10 cellular contexts compared by ENCODE assay signal in genomic region chr6:31948753-31949413, GRCh38. TPM values are rescaled to one million over a fixed set of nuclear protein-coding genes. Genes with fewer than 3 reads are reported as not detected.
A peak's percentile ranks its signal among the peaks of the same experiment; 100 is the strongest.
DNase-seq lines count a peak whose midpoint lies in the region; ATAC-seq, FAIRE-seq and TF ChIP-seq lines count a peak whose summit lies in the region.
"Had no signal": no experiment of that assay in that cellular context is flagged by ENCODE, and none has a peak within 500 bp of the region (broad histone marks: within the 10 kb centered on the region; RNA-seq: fewer than 3 reads in every experiment).

No MANE protein-coding gene starts in this region.

- CTCF ChIA-PET in K562 (lab: Yijun Ruan, JAX; ENCODE audit: low intra/inter-chr PET ratio): no interaction called here

- H3K4me3 ChIP-seq in K562 (no peak overlapping the region), parathyroid adenoma (ENCODE audit: low read depth, low read length) (no peak overlapping the region)

- peaks cover 7% of the 10 kb centered on the region for H3K9me1 ChIP-seq in K562 (ENCODE audit: control insufficient read depth, insufficient read depth, low read length)

- peak; percentile 58; the same call in 1 of the 2 replicates for TF ChIP-seq EP300 in K562 (IDR thresholded peaks at IDR 0.05; ENCODE audit: low read length)

- peaks cover 32% of the 10 kb centered on the region for H3K36me3 ChIP-seq in K562 (ENCODE audit: control insufficient read depth, insufficient read depth, low read length)
- H3K36me3 ChIP-seq in parathyroid adenoma (ENCODE audit: control insufficient read depth, insufficient read depth, low read length): no peaks in the 10 kb centered on the region

- peak; percentile 94 for FAIRE-seq in K562 (lab: Jason Lieb, UNC)

- intact Hi-C loops in K562 (cut with micrococcal nuclease): loop anchor here (5.0 kb wide), 1 partner anchor 47 kb away; the partner anchor contains the start of gene ZBTB12

- TF ChIP-seq CTCF in K562 (IDR thresholded peaks at IDR 0.05 in 2 of 3, conservative IDR thresholded peaks at IDR 0.05 in 1 of 3; ENCODE audit: insufficient read depth in 2 of 3, low read depth in 1 of 3, low read length in 3 of 3): no peak
- TF ChIP-seq CTCF in parathyroid adenoma (IDR thresholded peaks at IDR 0.05): no peak

- DNase-seq in HS-27A (ENCODE audit: low read depth): peak; percentile 39
- DNase-seq in K562 (ENCODE audit: extremely low read depth in 1 of 4, low spot score in 3 of 4): peak; percentile 69 to 89 (median 78)
- DNase-seq in NCI-H526 treated with DMSO at 0.1 percent for 48 hours (lab: John Stamatoyannopoulos, UW): no peak
- DNase-seq in left lobe of liver (ENCODE audit: low spot score): no peak
- DNase-seq: caudate nucleus, NCI-H1048, right lobe of liver, T-helper 9 cell had no signal

- ATAC-seq in K562: peak; percentile 84
- no peak for ATAC-seq in HG02870 (IDR thresholded peaks at IDR 0.05; ENCODE audit: unreplicated experiment)
- no peak for ATAC-seq in left lobe of liver

- H2AFZ ChIP-seq in K562 (ENCODE audit: low read depth, low read length): peak overlapping the region; percentile 36
- no peak overlapping the region for H2AFZ ChIP-seq in parathyroid adenoma

- no peak for TF ChIP-seq RAD21 in K562 (CRISPR knock-in tag; conservative IDR thresholded peaks at IDR 0.05 in 1 of 2, IDR thresholded peaks at IDR 0.05 in 1 of 2)

- H3K79me2 ChIP-seq in K562 (ENCODE audit: control insufficient read depth, insufficient read depth, low read length) (no peaks in the 10 kb centered on the region), parathyroid adenoma (peaks cover 6% of the 10 kb centered on the region)

- H3K27ac ChIP-seq in K562 (ENCODE audit: extremely low read depth, low read depth, low read length) (peak overlapping the region; percentile 59; the same call in 2 of the 3 replicates), parathyroid adenoma (peak overlapping the region; percentile 94)

- H3K9me3 ChIP-seq in K562 (replicated peaks; ENCODE audit: control insufficient read depth, insufficient read depth, low read depth, low read length) (no peaks in the 10 kb centered on the region), parathyroid adenoma (ENCODE audit: control insufficient read depth, low read length) (no peaks in the 10 kb centered on the region)
- H3K9me3 ChIP-seq: right lobe of liver had no signal

- POLR2A ChIA-PET in K562 (lab: Yijun Ruan, JAX): interaction anchor here (0.6 to 2.4 kb wide), 7 partner anchors 8 to 121 kb away, joined by 3 to 16 read pairs (median 4); partner anchors contain the start of genes HSPA1B, NELFE and SKIC2

- in situ Hi-C loops in K562 (cut with MboI): no loop called here

- peaks cover 16 to 24% of the 10 kb centered on the region in 2 experiments for H3K4me1 ChIP-seq in K562 (replicated peaks in 1 of 2; ENCODE audit: control insufficient read depth in 2 of 2, insufficient read depth in 2 of 2, low read length in 2 of 2)
- peaks cover 50% of the 10 kb centered on the region for H3K4me1 ChIP-seq in parathyroid adenoma

- H3K27me3 ChIP-seq in K562 (ENCODE audit: control insufficient read depth in 2 of 2, insufficient read depth in 2 of 2, low read length in 2 of 2) (peaks cover 2 to 10% of the 10 kb centered on the region in 2 experiments; a peak in 2 of 5 replicates), parathyroid adenoma (ENCODE audit: control insufficient read depth, insufficient read depth, low read length) (no peaks in the 10 kb centered on the region)
- H3K27me3 ChIP-seq: right lobe of liver had no signal

- H3K4me2 ChIP-seq in K562 (ENCODE audit: insufficient read depth, low read length) (peak overlapping the region; percentile 66), parathyroid adenoma (ENCODE audit: low read length) (no peak overlapping the region)

- BruUV-seq in K562 (replicated peaks; lab: Mats Ljungman, UMichigan): no TSS peak

- H4K20me1 ChIP-seq in K562 (replicated peaks; ENCODE audit: control insufficient read depth, insufficient read depth, low read length): no peaks in the 10 kb centered on the region

- WGBS in K562 (ENCODE audit: insufficient coverage, low coverage, missing lambda C conversion rate): 8% methylated on average over 6 of the region's 6 CpGs

- H3K9ac ChIP-seq in K562 (ENCODE audit: insufficient read depth in 1 of 2, low read depth in 2 of 2, low read length in 2 of 2) (peak overlapping the region in 1 of 2 experiments; percentile 7; a peak in 1 of 4 replicates), parathyroid adenoma (no peak overlapping the region)

- TF ChIP-seq POLR2A in K562 (conservative IDR thresholded peaks at IDR 0.05): no peak

RNA-seq across cellular contexts. Expression of gene CFB, which starts 3.0 kb away (rescaled TPM):
- total RNA-seq in K562 (2011; cell fraction: chromatin; rRNA removed; ENCODE audit: low replicate concordance): 0.88 and 2.0 TPM in 2 replicates
- total RNA-seq in K562 (2011; cell fraction: nucleolus; rRNA removed): 1.2 and 1.4 TPM in 2 replicates
- total RNA-seq in K562 (2011; cell fraction: nucleoplasm; rRNA removed): 0.95 TPM in 1 of 2 replicates, not detected in the other
- total RNA-seq in K562 (2014; rRNA removed) (not detected in 2 replicates), K562 (2014; rRNA removed; fragmentation: Illumina TruSeq; extraction: Trizol) (not detected in 2 replicates), K562 (2015; rRNA removed; fragmentation: Illumina TruSeq; extraction: Trizol) (0.22 TPM in 1 of 2 replicates, not detected in the other), K562 (2021) (0.91 and 1.1 TPM in 2 replicates), left lobe of liver (1,916 TPM)
- polyA plus RNA-seq in K562 (2011; rRNA removed) (0.20 and 0.21 TPM in 2 replicates), K562 (2014; fragmentation: Illumina TruSeq; extraction: Trizol) (0.17 TPM in 1 of 2 replicates, not detected in the other), K562 (2014; fragmentation: Nextera tagmentation; extraction: Ambion mirVana) (under 1 TPM; 0.08 to 0.38 TPM), K562 (2014; rRNA removed) (0.16 TPM in 1 of 2 replicates, not detected in the other)
- not detected in 2 replicates for polyA plus RNA-seq in K562 (2011; cell fraction: cytosol; rRNA removed)
- 0.88 and 2.2 TPM in 2 replicates for polyA plus RNA-seq in K562 (2011; cell fraction: nucleus; rRNA removed)
- polyA plus RNA-seq in K562 (2012): 0.69 and 1.1 TPM in 2 replicates
- polyA minus RNA-seq in K562 (2011; rRNA and poly(A)+ RNA removed): not detected in 2 replicates
- polyA minus RNA-seq in K562 (2011; cell fraction: cytosol; rRNA and poly(A)+ RNA removed): 0.48 and 4.1 TPM in 2 replicates
- polyA minus RNA-seq in K562 (2011; cell fraction: nucleus; rRNA and poly(A)+ RNA removed): 0.67 TPM in 1 of 2 replicates, not detected in the other

RNA-seq across cellular contexts. Expression of gene NELFE, which starts 9.9 kb away (rescaled TPM):
- total RNA-seq in K562 (2011; cell fraction: chromatin; rRNA removed; ENCODE audit: low replicate concordance): 47.1 and 78.6 TPM in 2 replicates
- total RNA-seq in K562 (2011; cell fraction: nucleolus; rRNA removed): 45.5 and 59.2 TPM in 2 replicates
- 52.1 and 52.4 TPM in 2 replicates for total RNA-seq in K562 (2011; cell fraction: nucleoplasm; rRNA removed)
- total RNA-seq in K562 (2014; rRNA removed) (130 and 139 TPM in 2 replicates), K562 (2014; rRNA removed; fragmentation: Illumina TruSeq; extraction: Trizol) (76.2 and 86.2 TPM in 2 replicates), K562 (2015; rRNA removed; fragmentation: Illumina TruSeq; extraction: Trizol) (108 and 110 TPM in 2 replicates), K562 (2021) (87.6 and 91.5 TPM in 2 replicates), left lobe of liver (15.3 TPM)
- polyA plus RNA-seq in K562 (2011; rRNA removed) (63.9 and 79.5 TPM in 2 replicates), K562 (2014; fragmentation: Illumina TruSeq; extraction: Trizol) (148 and 154 TPM in 2 replicates), K562 (2014; fragmentation: Nextera tagmentation; extraction: Ambion mirVana) (10 to 100 TPM; 15.2 to 18.1 TPM), K562 (2014; rRNA removed) (143 and 157 TPM in 2 replicates)
- polyA plus RNA-seq in K562 (2011; cell fraction: cytosol; rRNA removed): 56.5 and 70.8 TPM in 2 replicates
- 100 and 111 TPM in 2 replicates for polyA plus RNA-seq in K562 (2011; cell fraction: nucleus; rRNA removed)
- 111 and 134 TPM in 2 replicates for polyA plus RNA-seq in K562 (2012)
- 32.8 and 42.7 TPM in 2 replicates for polyA minus RNA-seq in K562 (2011; rRNA and poly(A)+ RNA removed)
- 38.1 and 40.2 TPM in 2 replicates for polyA minus RNA-seq in K562 (2011; cell fraction: cytosol; rRNA and poly(A)+ RNA removed)
- polyA minus RNA-seq in K562 (2011; cell fraction: nucleus; rRNA and poly(A)+ RNA removed): 26.9 and 38.8 TPM in 2 replicates

RNA-seq across cellular contexts. Expression of gene SKIC2, which starts 10.1 kb away (rescaled TPM):
- 247 and 681 TPM in 2 replicates for total RNA-seq in K562 (2011; cell fraction: chromatin; rRNA removed; ENCODE audit: low replicate concordance)
- 350 and 365 TPM in 2 replicates for total RNA-seq in K562 (2011; cell fraction: nucleolus; rRNA removed)
- total RNA-seq in K562 (2011; cell fraction: nucleoplasm; rRNA removed): 202 and 277 TPM in 2 replicates
- total RNA-seq in K562 (2014; rRNA removed): 45.0 and 45.1 TPM in 2 replicates
- total RNA-seq in K562 (2014; rRNA removed; fragmentation: Illumina TruSeq; extraction: Trizol): 27.0 and 35.5 TPM in 2 replicates
- total RNA-seq in K562 (2015; rRNA removed; fragmentation: Illumina TruSeq; extraction: Trizol): 33.6 and 34.5 TPM in 2 replicates
- total RNA-seq in K562 (2021): 88.4 and 94.6 TPM in 2 replicates
- polyA plus RNA-seq in K562 (2011; rRNA removed): 38.8 and 84.8 TPM in 2 replicates
- 32.7 and 35.6 TPM in 2 replicates for polyA plus RNA-seq in K562 (2011; cell fraction: cytosol; rRNA removed)
- 626 and 727 TPM in 2 replicates for polyA plus RNA-seq in K562 (2011; cell fraction: nucleus; rRNA removed)
- polyA plus RNA-seq in K562 (2012): 63.3 and 102 TPM in 2 replicates
- 45.1 and 50.3 TPM in 2 replicates for polyA plus RNA-seq in K562 (2014; fragmentation: Illumina TruSeq; extraction: Trizol)
- 1 to 10 TPM; 3.3 to 7.8 TPM for polyA plus RNA-seq in K562 (2014; fragmentation: Nextera tagmentation; extraction: Ambion mirVana)
- polyA plus RNA-seq in K562 (2014; rRNA removed): 58.3 and 61.3 TPM in 2 replicates
- 63.6 and 66.0 TPM in 2 replicates for polyA minus RNA-seq in K562 (2011; rRNA and poly(A)+ RNA removed)
- 45.1 and 49.1 TPM in 2 replicates for polyA minus RNA-seq in K562 (2011; cell fraction: cytosol; rRNA and poly(A)+ RNA removed)
- 128 and 164 TPM in 2 replicates for polyA minus RNA-seq in K562 (2011; cell fraction: nucleus; rRNA and poly(A)+ RNA removed)
- total RNA-seq in left lobe of liver: 50.2 TPM

RNA-seq across cellular contexts. Expression of gene C2, which starts 21.4 kb away (rescaled TPM):
- 0.81 and 1.5 TPM in 2 replicates for total RNA-seq in K562 (2011; cell fraction: chromatin; rRNA removed; ENCODE audit: low replicate concordance)
- total RNA-seq in K562 (2011; cell fraction: nucleolus; rRNA removed): 0.66 and 1.5 TPM in 2 replicates
- 0.66 and 0.84 TPM in 2 replicates for total RNA-seq in K562 (2011; cell fraction: nucleoplasm; rRNA removed)
- 0.05 and 0.20 TPM in 2 replicates for total RNA-seq in K562 (2014; rRNA removed)
- total RNA-seq in K562 (2014; rRNA removed; fragmentation: Illumina TruSeq; extraction: Trizol): 0.40 TPM in 1 of 2 replicates, not detected in the other
- total RNA-seq in K562 (2015; rRNA removed; fragmentation: Illumina TruSeq; extraction: Trizol): 0.58 and 0.72 TPM in 2 replicates
- total RNA-seq in K562 (2021): 1.1 and 1.2 TPM in 2 replicates
- polyA plus RNA-seq in K562 (2011; rRNA removed): 0.38 and 0.47 TPM in 2 replicates
- 0.34 and 0.53 TPM in 2 replicates for polyA plus RNA-seq in K562 (2011; cell fraction: cytosol; rRNA removed)
- polyA plus RNA-seq in K562 (2011; cell fraction: nucleus; rRNA removed): 0.46 and 0.76 TPM in 2 replicates
- polyA plus RNA-seq in K562 (2012): 0.44 and 4.6 TPM in 2 replicates
- polyA plus RNA-seq in K562 (2014; fragmentation: Illumina TruSeq; extraction: Trizol): 0.36 and 0.40 TPM in 2 replicates
- polyA plus RNA-seq in K562 (2014; fragmentation: Nextera tagmentation; extraction: Ambion mirVana): under 1 TPM in 1 of 2 experiments, not detected in 1; 0.27 TPM
- 0.11 and 0.28 TPM in 2 replicates for polyA plus RNA-seq in K562 (2014; rRNA removed)
- polyA minus RNA-seq in K562 (2011; rRNA and poly(A)+ RNA removed): 0.14 and 0.15 TPM in 2 replicates
- polyA minus RNA-seq in K562 (2011; cell fraction: cytosol; rRNA and poly(A)+ RNA removed): 1.2 TPM in 1 of 2 replicates, not detected in the other
- polyA minus RNA-seq in K562 (2011; cell fraction: nucleus; rRNA and poly(A)+ RNA removed): 0.13 and 0.44 TPM in 2 replicates
- 451 TPM for total RNA-seq in left lobe of liver

RNA-seq across cellular contexts. Expression of gene DXO, which starts 23.1 kb away (rescaled TPM):
- 48.5 and 121 TPM in 2 replicates for total RNA-seq in K562 (2011; cell fraction: chromatin; rRNA removed; ENCODE audit: low replicate concordance)
- total RNA-seq in K562 (2011; cell fraction: nucleolus; rRNA removed): 102 and 121 TPM in 2 replicates
- total RNA-seq in K562 (2011; cell fraction: nucleoplasm; rRNA removed): 59.5 and 73.2 TPM in 2 replicates
- 29.0 and 31.1 TPM in 2 replicates for total RNA-seq in K562 (2014; rRNA removed)
- 9.3 and 13.1 TPM in 2 replicates for total RNA-seq in K562 (2014; rRNA removed; fragmentation: Illumina TruSeq; extraction: Trizol)
- total RNA-seq in K562 (2015; rRNA removed; fragmentation: Illumina TruSeq; extraction: Trizol): 18.6 and 19.4 TPM in 2 replicates
- 27.6 and 28.5 TPM in 2 replicates for total RNA-seq in K562 (2021)
- polyA plus RNA-seq in K562 (2011; rRNA removed): 11.9 and 25.1 TPM in 2 replicates
- polyA plus RNA-seq in K562 (2011; cell fraction: cytosol; rRNA removed): 31.8 and 33.4 TPM in 2 replicates
- polyA plus RNA-seq in K562 (2011; cell fraction: nucleus; rRNA removed): 168 and 185 TPM in 2 replicates
- 27.9 and 39.5 TPM in 2 replicates for polyA plus RNA-seq in K562 (2012)
- 30.4 and 31.8 TPM in 2 replicates for polyA plus RNA-seq in K562 (2014; fragmentation: Illumina TruSeq; extraction: Trizol)
- polyA plus RNA-seq in K562 (2014; fragmentation: Nextera tagmentation; extraction: Ambion mirVana): 1 to 10 TPM; 6.4 to 7.3 TPM
- polyA plus RNA-seq in K562 (2014; rRNA removed): 31.9 and 35.1 TPM in 2 replicates
- 11.3 and 11.5 TPM in 2 replicates for polyA minus RNA-seq in K562 (2011; rRNA and poly(A)+ RNA removed)
- polyA minus RNA-seq in K562 (2011; cell fraction: cytosol; rRNA and poly(A)+ RNA removed): 9.3 and 12.2 TPM in 2 replicates
- polyA minus RNA-seq in K562 (2011; cell fraction: nucleus; rRNA and poly(A)+ RNA removed): 38.9 and 52.6 TPM in 2 replicates
- total RNA-seq in left lobe of liver: 15.5 TPM

Comparison
In these comparisons a context has a peak if more than half of its experiments do, and no peak if none do; other contexts are left out.
1. DNase-seq: peak in HS-27A (single experiment) and K562 (4 of 4); none in NCI-H526 treated with DMSO at 0.1 percent for 48 hours (single experiment) and left lobe of liver (single experiment).
2. RNA of gene CFB, which starts 3.0 kb away (total RNA-seq): 1,916 TPM in left lobe of liver (single experiment); 0.22 to 2.0 TPM in K562; every median in the first group is over 100 times any median in the second.